8 cellular contexts compared by ENCODE assay signal in the genomic region with DNA sequence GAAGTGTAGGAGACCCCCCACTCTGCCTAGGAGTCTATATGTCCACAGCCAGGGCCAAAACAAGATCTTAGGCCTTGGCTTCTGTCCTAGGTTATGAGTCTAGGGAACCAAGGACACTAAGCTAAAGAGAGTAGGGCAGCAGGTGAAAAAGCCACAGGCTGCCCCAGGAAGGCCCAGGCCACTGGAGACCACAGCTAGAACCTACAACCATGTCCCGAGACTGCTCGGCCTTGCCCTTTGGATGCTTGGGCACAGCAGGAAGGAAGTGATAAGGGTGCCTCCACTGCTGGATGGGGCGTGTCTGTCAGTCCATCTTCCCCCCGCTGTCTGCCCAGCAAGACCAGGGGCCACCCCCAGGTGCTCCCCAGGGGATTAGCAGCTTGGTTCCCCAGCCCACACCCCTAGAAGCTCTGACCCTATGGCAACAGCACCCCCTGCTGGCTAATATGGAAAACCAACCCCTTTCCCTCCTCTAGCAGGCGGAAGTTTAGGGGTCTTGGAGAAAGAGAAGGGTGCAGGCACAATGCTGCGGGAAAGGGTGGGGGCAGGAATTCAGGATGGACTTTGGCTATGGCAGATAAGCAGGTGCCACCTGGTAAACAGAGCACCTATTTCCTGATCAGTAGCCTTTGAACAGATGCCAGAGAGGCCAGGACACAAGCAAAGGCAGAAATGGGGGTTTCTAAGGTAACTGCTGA. TPM values are rescaled to one million over a fixed set of nuclear protein-coding genes. Genes with fewer than 3 reads are reported as not detected.
DNase-seq lines count a peak whose midpoint lies in the region; ATAC-seq and TF ChIP-seq lines count a peak whose summit lies in the region.

No MANE protein-coding gene starts in this region.

- TF ChIP-seq RAD21 in liver (IDR thresholded peaks at IDR 0.05): peak; percentile 94 to 96

- peaks cover 26 to 79% (median 60%) of the 10 kb centered on the region in 4 donors for H3K4me1 ChIP-seq in liver (ENCODE audit: control insufficient read depth in 4 of 4, insufficient read depth in 4 of 4, low read length in 3 of 4)

- POLR2A ChIA-PET in activated B cell treated with CpG ODN at 0.5 μM for 24 hours (lab: Charles Lee): interaction anchor here (0.6 to 8.8 kb wide), 18 partner anchors 12 to 141 kb away, joined by 3 to 163 read pairs (median 6); partner anchors contain the start of genes IRF1 and RAD50

- H3K9me3 ChIP-seq in liver (ENCODE audit: control insufficient read depth in 4 of 4, low read length in 3 of 4): no peaks in the 10 kb centered on the region

- ATAC-seq in GM21423 (IDR thresholded peaks at IDR 0.05; ENCODE audit: unreplicated experiment) (peak; percentile 41), activated B cell treated with CpG ODN at 0.5 μM for 24 hours (ENCODE audit: low read depth) (peak; percentile 55), GM19023 (IDR thresholded peaks at IDR 0.05; ENCODE audit: unreplicated experiment) (no peak)

- H3K9ac ChIP-seq in liver (ENCODE audit: low read depth in 1 of 2, low read length in 2 of 2): peak overlapping the region in 1 of 2 donors; percentile 33

- TF ChIP-seq CTCF in activated B cell treated with CpG ODN at 0.5 μM for 24 hours (IDR thresholded peaks at IDR 0.05): peak; percentile 84
- peak; percentile 72 for TF ChIP-seq CTCF in liver (IDR thresholded peaks at IDR 0.05; ENCODE audit: low read depth, low read length, missing input control)

- peak; percentile 92 for DNase-seq in CMK (ENCODE audit: low read depth)
- DNase-seq in MV-4-11 (lab: John Stamatoyannopoulos, UW): peak; percentile 57
- DNase-seq in activated B cell treated with CpG ODN at 0.5 μM for 24 hours: peak; percentile 75
- DNase-seq in cerebellum (ENCODE audit: low spot score): peak; percentile 38
- DNase-seq in stimulated activated CD4-positive, alpha-beta T cell treated with anti-CD3 and anti-CD28 coated beads, TNF-alpha, amount 100 ng/mL, for 48 hours (ENCODE audit: low read depth in 3 of 3): peak in 2 of 3 donors; percentile 57 to 80

- no peaks in the 10 kb centered on the region for H3K27me3 Mint-ChIP-seq in activated B cell treated with CpG ODN at 0.5 μM for 24 hours

- WGBS in liver: 19% methylated on average over 6 of the region's 6 CpGs

- peak overlapping the region; percentile 88 for H3K27ac Mint-ChIP-seq in activated B cell treated with CpG ODN at 0.5 μM for 24 hours

- peak overlapping the region; percentile 82 to 97 for H3K27ac ChIP-seq in liver (ENCODE audit: low read depth in 1 of 2, low read length in 2 of 2)

- H3K4me3 Mint-ChIP-seq in activated B cell treated with CpG ODN at 0.5 μM for 24 hours: no peak overlapping the region

- intact Hi-C loops in activated B cell treated with CpG ODN at 0.5 μM for 24 hours (cut with micrococcal nuclease): loop anchor here (1.0 to 5.0 kb wide), 12 partner anchors 34 to 436 kb away; partner anchors contain the start of genes GDF9, SLC22A4 and UQCRQ

- H3K27me3 ChIP-seq in liver (ENCODE audit: control insufficient read depth in 4 of 4, insufficient read depth in 4 of 4, low read length in 3 of 4): no peaks in the 10 kb centered on the region

- no peaks in the 10 kb centered on the region for H3K9me3 Mint-ChIP-seq in activated B cell treated with CpG ODN at 0.5 μM for 24 hours

- CTCF ChIA-PET in activated B cell treated with CpG ODN at 0.5 μM for 24 hours (lab: Charles Lee): interaction anchor here (0.6 to 12.1 kb wide), 30 partner anchors 8 to 382 kb away, joined by 3 to 253 read pairs (median 5); partner anchors contain the start of genes GDF9, IRF1 and UQCRQ

- no peak overlapping the region for H3K4me3 ChIP-seq in liver (ENCODE audit: low read depth in 1 of 3, low read length in 3 of 3)

- no peaks in the 10 kb centered on the region for H3K36me3 Mint-ChIP-seq in activated B cell treated with CpG ODN at 0.5 μM for 24 hours (ENCODE audit: low read depth)

- peaks cover 30% of the 10 kb centered on the region for H3K4me1 Mint-ChIP-seq in activated B cell treated with CpG ODN at 0.5 μM for 24 hours

- no peaks in the 10 kb centered on the region for H3K36me3 ChIP-seq in liver (ENCODE audit: control insufficient read depth in 4 of 4, insufficient read depth in 3 of 4, low read depth in 1 of 4, low read length in 3 of 4)

TF ChIP-seq in liver, 16 proteins besides CTCF, POLR2A, EP300 and RAD21:
- TF ChIP-seq, protein P1, sequence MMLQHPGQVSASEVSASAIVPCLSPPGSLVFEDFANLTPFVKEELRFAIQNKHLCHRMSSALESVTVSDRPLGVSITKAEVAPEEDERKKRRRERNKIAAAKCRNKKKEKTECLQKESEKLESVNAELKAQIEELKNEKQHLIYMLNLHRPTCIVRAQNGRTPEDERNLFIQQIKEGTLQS (IDR thresholded peaks at IDR 0.05): no peak
- TF ChIP-seq JUND (IDR thresholded peaks at IDR 0.05) (peak in 1 of 2 donors; percentile 22), ZBTB33 (IDR thresholded peaks at IDR 0.05) (no peak), RXRA (IDR thresholded peaks at IDR 0.05) (peak; percentile 66 to 84), TAF1 (conservative IDR thresholded peaks at IDR 0.05) (no peak), HNF4G (IDR thresholded peaks at IDR 0.05) (peak; percentile 83), YY1 (IDR thresholded peaks at IDR 0.05) (peak; percentile 36), SP1 (IDR thresholded peaks at IDR 0.05) (peak; percentile 76), GABPA (IDR thresholded peaks at IDR 0.05 in 1 of 2, conservative IDR thresholded peaks at IDR 0.05 in 1 of 2) (no peak), FOXA2 (IDR thresholded peaks at IDR 0.05) (peak; percentile 50), HNF4A (conservative IDR thresholded peaks at IDR 0.05) (peak; percentile 88 to 92), EGR1 (IDR thresholded peaks at IDR 0.05; ENCODE audit: low read depth in 2 of 2) (peak in 1 of 2 donors; percentile 76), NR2F2 (IDR thresholded peaks at IDR 0.05) (peak; percentile 18), FOXA1 (IDR thresholded peaks at IDR 0.05) (peak; percentile 38)
- TF ChIP-seq, protein P2, sequence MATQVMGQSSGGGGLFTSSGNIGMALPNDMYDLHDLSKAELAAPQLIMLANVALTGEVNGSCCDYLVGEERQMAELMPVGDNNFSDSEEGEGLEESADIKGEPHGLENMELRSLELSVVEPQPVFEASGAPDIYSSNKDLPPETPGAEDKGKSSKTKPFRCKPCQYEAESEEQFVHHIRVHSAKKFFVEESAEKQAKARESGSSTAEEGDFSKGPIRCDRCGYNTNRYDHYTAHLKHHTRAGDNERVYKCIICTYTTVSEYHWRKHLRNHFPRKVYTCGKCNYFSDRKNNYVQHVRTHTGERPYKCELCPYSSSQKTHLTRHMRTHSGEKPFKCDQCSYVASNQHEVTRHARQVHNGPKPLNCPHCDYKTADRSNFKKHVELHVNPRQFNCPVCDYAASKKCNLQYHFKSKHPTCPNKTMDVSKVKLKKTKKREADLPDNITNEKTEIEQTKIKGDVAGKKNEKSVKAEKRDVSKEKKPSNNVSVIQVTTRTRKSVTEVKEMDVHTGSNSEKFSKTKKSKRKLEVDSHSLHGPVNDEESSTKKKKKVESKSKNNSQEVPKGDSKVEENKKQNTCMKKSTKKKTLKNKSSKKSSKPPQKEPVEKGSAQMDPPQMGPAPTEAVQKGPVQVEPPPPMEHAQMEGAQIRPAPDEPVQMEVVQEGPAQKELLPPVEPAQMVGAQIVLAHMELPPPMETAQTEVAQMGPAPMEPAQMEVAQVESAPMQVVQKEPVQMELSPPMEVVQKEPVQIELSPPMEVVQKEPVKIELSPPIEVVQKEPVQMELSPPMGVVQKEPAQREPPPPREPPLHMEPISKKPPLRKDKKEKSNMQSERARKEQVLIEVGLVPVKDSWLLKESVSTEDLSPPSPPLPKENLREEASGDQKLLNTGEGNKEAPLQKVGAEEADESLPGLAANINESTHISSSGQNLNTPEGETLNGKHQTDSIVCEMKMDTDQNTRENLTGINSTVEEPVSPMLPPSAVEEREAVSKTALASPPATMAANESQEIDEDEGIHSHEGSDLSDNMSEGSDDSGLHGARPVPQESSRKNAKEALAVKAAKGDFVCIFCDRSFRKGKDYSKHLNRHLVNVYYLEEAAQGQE (IDR thresholded peaks at IDR 0.05): no peak
- TF ChIP-seq, protein P3, sequence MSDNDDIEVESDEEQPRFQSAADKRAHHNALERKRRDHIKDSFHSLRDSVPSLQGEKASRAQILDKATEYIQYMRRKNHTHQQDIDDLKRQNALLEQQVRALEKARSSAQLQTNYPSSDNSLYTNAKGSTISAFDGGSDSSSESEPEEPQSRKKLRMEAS (IDR thresholded peaks at IDR 0.05): peak; percentile 97

RNA-seq across cellular contexts. Expression of gene IRF1, which starts 10.5 kb away (rescaled TPM):
- total RNA-seq in activated B cell treated with CpG ODN at 0.5 μM for 24 hours (126 and 134 TPM in 2 replicates), cerebellum (2.4 TPM), liver (10 to 100 TPM in 1 of 2 donors, 1 to 10 TPM in 1; 9.5 to 42.6 TPM)
- 10 to 100 TPM; 22.1 to 27.3 TPM for polyA plus RNA-seq in liver

RNA-seq across cellular contexts. Expression of gene IL5, which starts 42.2 kb away (rescaled TPM):
- total RNA-seq in activated B cell treated with CpG ODN at 0.5 μM for 24 hours (not detected in 2 replicates), cerebellum (not detected), liver (not detected)
- not detected for polyA plus RNA-seq in liver

RNA-seq across cellular contexts. Expression of gene RAD50, which starts 55.7 kb away (rescaled TPM):
- total RNA-seq in activated B cell treated with CpG ODN at 0.5 μM for 24 hours (42.5 and 42.6 TPM in 2 replicates), cerebellum (29.8 TPM), liver (10 to 100 TPM; 12.5 to 18.7 TPM)
- 10 to 100 TPM in 1 of 2 donors, 1 to 10 TPM in 1; 6.1 to 17.3 TPM for polyA plus RNA-seq in liver

Comparison
In these comparisons a context has a peak if more than half of its experiments do, and no peak if none do; other contexts are left out.
1. DNase-seq: peak in every context shown above with its lines; median percentile 92 in CMK; 75 in activated B cell treated with CpG ODN at 0.5 μM for 24 hours; 68 in stimulated activated CD4-positive, alpha-beta T cell treated with anti-CD3 and anti-CD28 coated beads, TNF-alpha, amount 100 ng/mL, for 48 hours; 57 in MV-4-11; 38 in cerebellum.